ENCODE assay signal across 12 cellular contexts in the genomic region with DNA sequence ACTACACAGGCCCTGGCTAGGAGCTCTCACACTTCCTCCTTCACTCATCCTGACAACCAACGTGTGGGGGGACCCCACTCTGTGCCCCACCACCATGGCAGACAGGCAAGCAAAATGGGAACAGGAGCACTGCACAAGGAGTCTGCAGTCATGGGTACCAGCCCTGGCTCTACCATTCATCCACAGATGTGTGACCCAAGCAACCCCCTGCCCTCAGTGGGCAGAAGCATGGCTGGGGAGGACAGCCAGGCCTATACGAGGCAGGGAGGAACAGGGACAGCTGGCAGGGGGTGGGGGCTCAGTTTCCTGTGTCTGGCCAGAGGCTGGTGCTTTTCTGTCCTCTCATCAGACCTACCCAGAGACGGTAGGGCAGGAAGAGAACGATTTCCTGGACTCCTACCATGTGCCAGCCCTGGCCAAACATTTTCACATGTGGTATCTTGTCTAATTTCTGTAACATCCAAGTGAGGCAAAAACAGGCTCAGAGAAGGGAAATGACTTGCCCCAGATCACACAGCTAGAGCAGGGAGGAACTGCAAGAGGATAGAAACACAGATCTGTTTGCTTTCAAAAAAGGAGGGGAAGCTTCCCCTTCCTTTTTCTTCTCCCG.
DNase-seq lines count a peak whose midpoint lies in the region; ATAC-seq and TF ChIP-seq lines count a peak whose summit lies in the region.
"Had no signal": no experiment of that assay in that cellular context is flagged by ENCODE, and none has a peak within 500 bp of the region (broad histone marks: within the 10 kb centered on the region; RNA-seq: fewer than 3 reads in every experiment).

No MANE protein-coding gene starts in this region.

- ATAC-seq in activated T-helper 17 cell treated with anti-CD3 and anti-CD28 coated beads, Interleukin-2, amount 50 U/mL, for 72 hours (replicated peaks): peak; percentile 20
- ATAC-seq in GM19397 (IDR thresholded peaks at IDR 0.05; ENCODE audit: unreplicated experiment) (no peak), GM21360 (IDR thresholded peaks at IDR 0.05; ENCODE audit: unreplicated experiment) (no peak)
- ATAC-seq: HepG2 had no signal

- H3K36me3 Mint-ChIP-seq in activated T-helper 17 cell treated with anti-CD3 and anti-CD28 coated beads, Interleukin-2, amount 50 U/mL, for 72 hours (ENCODE audit: low read depth): no peaks in the 10 kb centered on the region

- no peak overlapping the region for H3K4me3 ChIP-seq in osteoblast (ENCODE audit: insufficient read depth, low read length)

- peak overlapping the region; percentile 56 for H3K4me3 Mint-ChIP-seq in activated T-helper 17 cell treated with anti-CD3 and anti-CD28 coated beads, Interleukin-2, amount 50 U/mL, for 72 hours

- peaks cover 65% of the 10 kb centered on the region for H3K4me1 Mint-ChIP-seq in activated T-helper 17 cell treated with anti-CD3 and anti-CD28 coated beads, Interleukin-2, amount 50 U/mL, for 72 hours

- H3K27ac Mint-ChIP-seq in activated T-helper 17 cell treated with anti-CD3 and anti-CD28 coated beads, Interleukin-2, amount 50 U/mL, for 72 hours: peak overlapping the region; percentile 97

- H3K4me2 ChIP-seq in osteoblast (ENCODE audit: insufficient read depth, low read length): no peak overlapping the region

- no peaks in the 10 kb centered on the region for H3K27me3 ChIP-seq in osteoblast (ENCODE audit: insufficient read depth, low read length)

- peak overlapping the region; percentile 74 for H3K27ac ChIP-seq in osteoblast (ENCODE audit: low read depth, low read length)
- H3K27ac ChIP-seq: 22Rv1 had no signal

- no peaks in the 10 kb centered on the region for H3K27me3 Mint-ChIP-seq in activated T-helper 17 cell treated with anti-CD3 and anti-CD28 coated beads, Interleukin-2, amount 50 U/mL, for 72 hours

- peaks cover 44% of the 10 kb centered on the region for H3K4me1 ChIP-seq in osteoblast (ENCODE audit: insufficient read depth, low read length)

- TF ChIP-seq CTCF in osteoblast (IDR thresholded peaks at IDR 0.05; ENCODE audit: extremely low read depth, low read depth, low read length): no peak

- no peaks in the 10 kb centered on the region for H4K20me1 ChIP-seq in osteoblast (ENCODE audit: insufficient read depth, low read length)

- no peaks in the 10 kb centered on the region for H3K79me2 ChIP-seq in osteoblast (ENCODE audit: insufficient read depth, low read length)

- H3K36me3 ChIP-seq in osteoblast (ENCODE audit: insufficient read depth, low read length): no peaks in the 10 kb centered on the region

- H3K9me3 Mint-ChIP-seq in activated T-helper 17 cell treated with anti-CD3 and anti-CD28 coated beads, Interleukin-2, amount 50 U/mL, for 72 hours: no peaks in the 10 kb centered on the region

- peak; percentile 23 for DNase-seq in NK-92 treated with Interleukin-12 subunit alpha and Interleukin-12 subunit beta, amount 100 ng/mL, for 24 hours (lab: John Stamatoyannopoulos, UW)
- DNase-seq in NK-92 (lab: John Stamatoyannopoulos, UW; ENCODE audit: unreplicated experiment): no peak
- peak; percentile 34 for DNase-seq in LHCN-M2 (ENCODE audit: low read depth)
- no peak for DNase-seq in osteoblast (ENCODE audit: insufficient read length, low spot score, missing footprints)
- DNase-seq in HuH-7.5 (ENCODE audit: low spot score): no peak
- DNase-seq: anterior cingulate cortex, NCI-H524 treated with DMSO at 0.1 percent for 48 hours had no signal

- no peak overlapping the region for H2AFZ ChIP-seq in osteoblast (ENCODE audit: low read length)

- no peaks in the 10 kb centered on the region for H3K9me3 ChIP-seq in osteoblast (ENCODE audit: low read depth, low read length)

Comparison
In these comparisons a context has a peak if more than half of its experiments do, and no peak if none do; other contexts are left out.
1. DNase-seq: peak in NK-92 treated with Interleukin-12 subunit alpha and Interleukin-12 subunit beta, amount 100 ng/mL, for 24 hours (single experiment) and LHCN-M2 (single experiment); none in NK-92 (single experiment), osteoblast (single experiment) and HuH-7.5 (single experiment).